In genomic region chr12:49288412-49288853, GRCh38 we compare ENCODE assay signal across 1 cellular context.
TF ChIP-seq lines count a peak whose summit lies in the region.

No MANE protein-coding gene starts in this region.

TF ChIP-seq in SK-N-SH treated with all-trans-retinoic acid at 6 μM for 48 hours, 23 proteins besides CTCF, POLR2A, EP300 and RAD21:
- TF ChIP-seq POU6F1 (CRISPR knock-in tag; IDR thresholded peaks at IDR 0.05; ENCODE audit: borderline replicate concordance, low read depth) (no peak), ZNF565 (CRISPR knock-in tag; conservative IDR thresholded peaks at IDR 0.05; ENCODE audit: low read depth) (no peak), OSR1 (CRISPR knock-in tag; IDR thresholded peaks at IDR 0.05) (no peak), ZC3H10 (CRISPR knock-in tag; IDR thresholded peaks at IDR 0.05) (no peak), TOX (CRISPR knock-in tag; IDR thresholded peaks at IDR 0.05; ENCODE audit: borderline replicate concordance) (no peak), CREB5 (CRISPR knock-in tag; IDR thresholded peaks at IDR 0.05; ENCODE audit: low read depth) (no peak), RARB (CRISPR knock-in tag; IDR thresholded peaks at IDR 0.05) (no peak), ISL1 (CRISPR knock-in tag; IDR thresholded peaks at IDR 0.05) (no peak), ZFP3 (CRISPR knock-in tag; IDR thresholded peaks at IDR 0.05) (no peak)
